20 cellular contexts compared by ENCODE assay signal in genomic region chr4:8583655-8584025, GRCh38. TPM values are rescaled to one million over a fixed set of nuclear protein-coding genes. Genes with fewer than 3 reads are reported as not detected.
DNase-seq lines count a peak whose midpoint lies in the region; ATAC-seq and TF ChIP-seq lines count a peak whose summit lies in the region.
"Had no signal": no experiment of that assay in that cellular context is flagged by ENCODE, and none has a peak within 500 bp of the region (broad histone marks: within the 10 kb centered on the region; RNA-seq: fewer than 3 reads in every experiment).

No MANE protein-coding gene starts in this region.

- H3K27ac ChIP-seq in sigmoid colon, result no peak overlapping the region
- H3K27ac ChIP-seq: BLaER1, HL-60 had no signal

- H3K4me3 Mint-ChIP-seq in activated T-cell treated with anti-CD3 and anti-CD28 coated beads, Interleukin-2, amount 50 U/mL, for 4 hours, result no peak overlapping the region
- H3K4me3 Mint-ChIP-seq: CD14-positive monocyte; CD4-positive, alpha-beta memory T cell had no signal

- H3K27me3 ChIP-seq in sigmoid colon, result peaks cover 29 to 81% (median 45%) of the 10 kb centered on the region in 3 donors

- peaks cover 20% of the 10 kb centered on the region for H3K27me3 Mint-ChIP-seq in activated T-cell treated with anti-CD3 and anti-CD28 coated beads, Interleukin-2, amount 50 U/mL, for 4 hours (ENCODE audit: low read depth)

- intact Hi-C loops in sigmoid colon (cut with DNase I), result no loop called here
- intact Hi-C loops in cardiac septum (cut with DNase I), result no loop called here

- no peaks in the 10 kb centered on the region for H3K9me3 ChIP-seq in sigmoid colon
- H3K9me3 ChIP-seq: BLaER1, HAP-1 had no signal

- 47 to 71% methylated on average over 4 of the region's 4 CpGs for WGBS in sigmoid colon, 2 donors

- TF ChIP-seq CTCF in sigmoid colon (IDR thresholded peaks at IDR 0.05), result no peak

- H3K36me3 Mint-ChIP-seq in activated T-cell treated with anti-CD3 and anti-CD28 coated beads, Interleukin-2, amount 50 U/mL, for 4 hours (ENCODE audit: insufficient read depth), result no peaks in the 10 kb centered on the region
- H3K36me3 Mint-ChIP-seq: CD14-positive monocyte; CD4-positive, alpha-beta memory T cell had no signal

- H3K36me3 ChIP-seq in sigmoid colon, result no peaks in the 10 kb centered on the region
- H3K36me3 ChIP-seq: BLaER1, HAP-1 had no signal

- no peaks in the 10 kb centered on the region for H3K9me3 Mint-ChIP-seq in activated T-cell treated with anti-CD3 and anti-CD28 coated beads, Interleukin-2, amount 50 U/mL, for 4 hours

- H3K4me1 ChIP-seq in sigmoid colon, result peaks cover 0 to 8% (median 0%) of the 10 kb centered on the region in 4 donors
- H3K4me1 ChIP-seq: HAP-1 had no signal

- DNase-seq in activated T-cell treated with anti-CD3 and anti-CD28 coated beads, Interleukin-2, amount 50 U/mL, for 4 hours, result peak; percentile 1
- DNase-seq in activated T-cell treated with anti-CD3 and anti-CD28 coated beads for 4 hours (no peak), mesenteric fat pad (ENCODE audit: low spot score) (peak; percentile 45), sigmoid colon (peak; percentile 25), cardiac septum (ENCODE audit: low spot score) (no peak), NCI-H1105 treated with DMSO at 0.1 percent for 48 hours (lab: John Stamatoyannopoulos, UW) (no peak)
- DNase-seq: CD4-positive, alpha-beta memory T cell; DMS53; DND-41; EL; GOT3 had no signal

- H3K4me3 ChIP-seq in sigmoid colon, result no peak overlapping the region
- H3K4me3 ChIP-seq: BLaER1, GM12878, HAP-1 had no signal

- no peak for TF ChIP-seq EP300 in sigmoid colon (IDR thresholded peaks at IDR 0.05)

- no peak for ATAC-seq in activated T-cell treated with anti-CD3 and anti-CD28 coated beads, Interleukin-2, amount 50 U/mL, for 4 hours
- no peak for ATAC-seq in HG03175 (IDR thresholded peaks at IDR 0.05; ENCODE audit: unreplicated experiment)
- ATAC-seq: GM12878 had no signal

- TF ChIP-seq POLR2A in sigmoid colon (IDR thresholded peaks at IDR 0.05), result no peak

- no peaks in the 10 kb centered on the region for H3K4me1 Mint-ChIP-seq in activated T-cell treated with anti-CD3 and anti-CD28 coated beads, Interleukin-2, amount 50 U/mL, for 4 hours (ENCODE audit: low read depth)
- H3K4me1 Mint-ChIP-seq: CD14-positive monocyte; CD4-positive, alpha-beta memory T cell had no signal

RNA-seq across cellular contexts. Expression of gene GPR78, which starts 3.4 kb away (rescaled TPM):
- total RNA-seq in activated T-cell treated with anti-CD3 and anti-CD28 coated beads, Interleukin-2, amount 50 U/mL, for 4 hours, result not detected
- total RNA-seq in mesenteric fat pad (not detected), sigmoid colon (under 1 TPM in 1 of 4 donors, not detected in 3; 0.28 TPM), cardiac septum (not detected)
- under 1 TPM in 1 of 3 donors, not detected in 2; 0.04 TPM for polyA plus RNA-seq in sigmoid colon
- total RNA-seq: A673; CD4-positive, alpha-beta memory T cell; G401; GM12878; HT1080 had no signal
- polyA plus RNA-seq: CD14-positive monocyte; CD4-positive, alpha-beta memory T cell had no signal

RNA-seq across cellular contexts. Expression of gene CPZ, which starts 8.9 kb away (rescaled TPM):
- total RNA-seq in activated T-cell treated with anti-CD3 and anti-CD28 coated beads, Interleukin-2, amount 50 U/mL, for 4 hours, result not detected
- total RNA-seq in mesenteric fat pad (9.7 TPM), sigmoid colon (1 to 10 TPM in 3 of 4 donors, under 1 TPM in 1; 0.54 to 8.3 (median 3.0) TPM), cardiac septum (0.30 TPM)
- polyA plus RNA-seq in sigmoid colon, result 1 to 10 TPM in 2 of 3 donors, under 1 TPM in 1; 0.46 to 2.4 (median 1.8) TPM
- total RNA-seq: CD4-positive, alpha-beta memory T cell; G401; GM12878; HT1080 had no signal
- polyA plus RNA-seq: CD14-positive monocyte; CD4-positive, alpha-beta memory T cell; GM12878 had no signal

Comparison
In these comparisons a context has a peak if more than half of its experiments do, and no peak if none do; other contexts are left out.
1. DNase-seq: peak in activated T-cell treated with anti-CD3 and anti-CD28 coated beads, Interleukin-2, amount 50 U/mL, for 4 hours (single experiment), mesenteric fat pad (single experiment) and sigmoid colon (single experiment); none in activated T-cell treated with anti-CD3 and anti-CD28 coated beads for 4 hours (single experiment), cardiac septum (single experiment) and NCI-H1105 treated with DMSO at 0.1 percent for 48 hours (single experiment).